ENCODE assay signal across 1 cellular context in genomic region chr2:199850718-199851498, GRCh38.
TF ChIP-seq lines count a peak whose summit lies in the region.

Gene FTCDNL1, minus strand, starts transcription at chr2:199851192. Its CDS starts 2,230 bp downstream, at chr2:199848962.

TF ChIP-seq in K562, 482 proteins besides CTCF, POLR2A, EP300 and RAD21 (continued from another document and continues in another):
- TF ChIP-seq ZBTB11 (CRISPR knock-in tag; IDR thresholded peaks at IDR 0.05), result no peak
- TF ChIP-seq BMI1 (IDR thresholded peaks at IDR 0.05; ENCODE audit: low read length), result no peak
- TF ChIP-seq XRCC5 (IDR thresholded peaks at IDR 0.05; ENCODE audit: low read depth, low read length), result no peak
- TF ChIP-seq ZC3H8 (IDR thresholded peaks at IDR 0.05), result no peak
- no peak for TF ChIP-seq HNRNPL (IDR thresholded peaks at IDR 0.05; ENCODE audit: low read depth, low read length)
- no peak for TF ChIP-seq ZNF311 (CRISPR knock-in tag; IDR thresholded peaks at IDR 0.05)
- 0 out of 2 replicates have a peak, but pooled peaks have one; percentile 23 for TF ChIP-seq RERE (CRISPR knock-in tag; IDR thresholded peaks at IDR 0.05; ENCODE audit: borderline replicate concordance)
- TF ChIP-seq ZNF639 (CRISPR knock-in tag; conservative IDR thresholded peaks at IDR 0.05 in 1 of 2, IDR thresholded peaks at IDR 0.05 in 1 of 2), result 0 out of 4 replicates have a peak, but pooled peaks of 1 of the 2 experiments have one; percentile 23
- TF ChIP-seq ZNF3 (CRISPR knock-in tag; IDR thresholded peaks at IDR 0.05), result no peak
- TF ChIP-seq JUND (IDR thresholded peaks at IDR 0.05; ENCODE audit: borderline replicate concordance, low read depth, low read length), result no peak
- TF ChIP-seq JUND (tag; IDR thresholded peaks at IDR 0.05; ENCODE audit: borderline replicate concordance, low read depth, low read length), result no peak
- 0 out of 2 replicates have a peak, but pooled peaks have one; percentile 29 for TF ChIP-seq MITF (IDR thresholded peaks at IDR 0.05)
- no peak for TF ChIP-seq FOS (IDR thresholded peaks at IDR 0.05; ENCODE audit: extremely low read depth, insufficient read length)
- peak; percentile 75 to 91 for TF ChIP-seq E2F6 (IDR thresholded peaks at IDR 0.05; ENCODE audit: borderline replicate concordance in 1 of 2, extremely low read depth in 1 of 2, insufficient read depth in 1 of 2, insufficient read length in 1 of 2, low read depth in 1 of 2, low read length in 1 of 2, poor library complexity in 1 of 2, severe bottlenecking in 1 of 2)
- TF ChIP-seq L3MBTL2 (IDR thresholded peaks at IDR 0.05), result peak; percentile 83
- TF ChIP-seq NFATC3 (IDR thresholded peaks at IDR 0.05), result no peak
- peak; percentile 62 to 72; a peak in 3 of 4 replicates for TF ChIP-seq NRF1 (conservative IDR thresholded peaks at IDR 0.05 in 1 of 2, IDR thresholded peaks at IDR 0.05 in 1 of 2)
- TF ChIP-seq ZNF551 (CRISPR knock-in tag; IDR thresholded peaks at IDR 0.05), result no peak
- TF ChIP-seq CTCFL (IDR thresholded peaks at IDR 0.05; ENCODE audit: borderline replicate concordance, insufficient read depth, low read depth, low read length, poor library complexity, severe bottlenecking), result peak; percentile 44
- peak; percentile 61; the same call in 1 of the 2 replicates for TF ChIP-seq EP400 (IDR thresholded peaks at IDR 0.05)
- TF ChIP-seq ZBTB1 (CRISPR knock-in tag; IDR thresholded peaks at IDR 0.05; ENCODE audit: borderline replicate concordance, low read depth), result no peak
- TF ChIP-seq KDM1A (IDR thresholded peaks at IDR 0.05), result no peak
- no peak for TF ChIP-seq ZBTB17 (CRISPR knock-in tag; IDR thresholded peaks at IDR 0.05)
- peak; percentile 72 for TF ChIP-seq RBFOX2 (IDR thresholded peaks at IDR 0.05; ENCODE audit: low read depth, low read length)
- TF ChIP-seq NR4A1 (CRISPR knock-in tag; IDR thresholded peaks at IDR 0.05), result no peak
- TF ChIP-seq NR4A1 (tag; IDR thresholded peaks at IDR 0.05), result no peak
- no peak for TF ChIP-seq BCOR (IDR thresholded peaks at IDR 0.05)
- no peak for TF ChIP-seq ZNF644 (tag; IDR thresholded peaks at IDR 0.05; ENCODE audit: low read depth)
- no peak for TF ChIP-seq HLTF (IDR thresholded peaks at IDR 0.05)
- no peak for TF ChIP-seq OTX1 (CRISPR knock-in tag; IDR thresholded peaks at IDR 0.05)
- no peak for TF ChIP-seq ZSCAN32 (CRISPR knock-in tag; IDR thresholded peaks at IDR 0.05)
- TF ChIP-seq BCLAF1 (IDR thresholded peaks at IDR 0.05; ENCODE audit: borderline replicate concordance in 1 of 2, control insufficient read depth in 1 of 2, low read depth in 2 of 2, low read length in 1 of 2), result no peak
- no peak for TF ChIP-seq ZBTB26 (CRISPR knock-in tag; IDR thresholded peaks at IDR 0.05)
- TF ChIP-seq ZNF75A (CRISPR knock-in tag; IDR thresholded peaks at IDR 0.05), result no peak
- TF ChIP-seq TCF7L2 (IDR thresholded peaks at IDR 0.05; ENCODE audit: low read depth, low read length), result no peak
- no peak for TF ChIP-seq TAF15 (IDR thresholded peaks at IDR 0.05; ENCODE audit: low read depth, low read length)
- no peak for TF ChIP-seq HDGF (IDR thresholded peaks at IDR 0.05)
- TF ChIP-seq POLR2G (IDR thresholded peaks at IDR 0.05; ENCODE audit: low read depth, low read length), result peak; percentile 78
- TF ChIP-seq SP2 (IDR thresholded peaks at IDR 0.05; ENCODE audit: extremely low read depth, low read depth, low read length, poor library complexity, severe bottlenecking), result no peak
- no peak for TF ChIP-seq YBX1 (IDR thresholded peaks at IDR 0.05)
- peak; percentile 53; the same call in 1 of the 2 replicates for TF ChIP-seq BHLHE40 (IDR thresholded peaks at IDR 0.05; ENCODE audit: low read length)
- TF ChIP-seq ETS2 (tag; IDR thresholded peaks at IDR 0.05; ENCODE audit: borderline replicate concordance, poor library complexity, severe bottlenecking), result no peak
- TF ChIP-seq RBM25 (IDR thresholded peaks at IDR 0.05; ENCODE audit: low read depth, low read length, severe bottlenecking), result peak; percentile 59
- TF ChIP-seq NCOA4 (IDR thresholded peaks at IDR 0.05; ENCODE audit: partially characterized antibody), result no peak
- no peak for TF ChIP-seq CHD1 (IDR thresholded peaks at IDR 0.05; ENCODE audit: low read length)
